15 cellular contexts compared by ENCODE assay signal in genomic region chr5:148760945-148761638, GRCh38.
DNase-seq lines count a peak whose midpoint lies in the region; ATAC-seq and TF ChIP-seq lines count a peak whose summit lies in the region.
"Had no signal": no experiment of that assay in that cellular context is flagged by ENCODE, and none has a peak within 500 bp of the region (broad histone marks: within the 10 kb centered on the region; RNA-seq: fewer than 3 reads in every experiment).

No MANE protein-coding gene starts in this region.

- H3K4me1 Mint-ChIP-seq in activated naive CD8-positive, alpha-beta T cell treated with anti-CD3 and anti-CD28 coated beads for 36 hours = peaks cover 4% of the 10 kb centered on the region
- H3K4me1 Mint-ChIP-seq: H9 had no signal

- H3K27me3 Mint-ChIP-seq in activated naive CD8-positive, alpha-beta T cell treated with anti-CD3 and anti-CD28 coated beads for 36 hours = peaks cover 28% of the 10 kb centered on the region

- no peak for TF ChIP-seq CTCF in foreskin keratinocyte (conservative IDR thresholded peaks at IDR 0.05)

- H3K36me3 Mint-ChIP-seq in activated naive CD8-positive, alpha-beta T cell treated with anti-CD3 and anti-CD28 coated beads for 36 hours = peaks cover 2% of the 10 kb centered on the region

- H3K27ac Mint-ChIP-seq in activated naive CD8-positive, alpha-beta T cell treated with anti-CD3 and anti-CD28 coated beads for 36 hours = no peak overlapping the region
- H3K27ac Mint-ChIP-seq: CD4-positive, alpha-beta T cell; H9; naive thymus-derived CD8-positive, alpha-beta T cell had no signal

- H3K4me3 Mint-ChIP-seq in activated naive CD8-positive, alpha-beta T cell treated with anti-CD3 and anti-CD28 coated beads for 36 hours = no peak overlapping the region
- H3K4me3 Mint-ChIP-seq: CD4-positive, alpha-beta T cell; H9; naive thymus-derived CD8-positive, alpha-beta T cell had no signal

- H3K9me3 Mint-ChIP-seq in activated naive CD8-positive, alpha-beta T cell treated with anti-CD3 and anti-CD28 coated beads for 36 hours = peaks cover 19% of the 10 kb centered on the region
- H3K9me3 Mint-ChIP-seq: H9 had no signal

- no peaks in the 10 kb centered on the region for H3K4me1 ChIP-seq in foreskin keratinocyte

- DNase-seq in activated naive CD8-positive, alpha-beta T cell treated with anti-CD3 and anti-CD28 coated beads for 36 hours = peak; percentile 9
- no peak for DNase-seq in stimulated activated CD4-positive, alpha-beta T cell treated with anti-CD3 and anti-CD28 coated beads, Interleukin-15, amount 100 ng/mL, for 24 hours
- DNase-seq in activated gamma-delta T cell treated with Interleukin-2 at 50 U/mL for 16 hours = no peak
- DNase-seq in foreskin keratinocyte = no peak
- DNase-seq in hippocampal formation (lab: John Stamatoyannopoulos, UW) = no peak
- DNase-seq: brain microvascular endothelial cell; CD4-positive, alpha-beta T cell; H9; head of caudate nucleus; naive thymus-derived CD8-positive, alpha-beta T cell; NCI-H345; T1000 had no signal

- no peak overlapping the region for H3K27ac ChIP-seq in foreskin keratinocyte
- H3K27ac ChIP-seq: brain microvascular endothelial cell had no signal

- ATAC-seq in GM18508 (IDR thresholded peaks at IDR 0.05; ENCODE audit: insufficient read depth, unreplicated experiment) (peak; percentile 100), GM21423 (IDR thresholded peaks at IDR 0.05; ENCODE audit: unreplicated experiment) (peak; percentile 100), HG03139 (IDR thresholded peaks at IDR 0.05; ENCODE audit: unreplicated experiment) (peak; percentile 100), foreskin keratinocyte (no peak)
- ATAC-seq: naive thymus-derived CD8-positive, alpha-beta T cell had no signal

- H3K27me3 ChIP-seq in foreskin keratinocyte = no peaks in the 10 kb centered on the region
- H3K27me3 ChIP-seq: brain microvascular endothelial cell had no signal
